1 cellular context compared by ENCODE assay signal in the genomic region with DNA sequence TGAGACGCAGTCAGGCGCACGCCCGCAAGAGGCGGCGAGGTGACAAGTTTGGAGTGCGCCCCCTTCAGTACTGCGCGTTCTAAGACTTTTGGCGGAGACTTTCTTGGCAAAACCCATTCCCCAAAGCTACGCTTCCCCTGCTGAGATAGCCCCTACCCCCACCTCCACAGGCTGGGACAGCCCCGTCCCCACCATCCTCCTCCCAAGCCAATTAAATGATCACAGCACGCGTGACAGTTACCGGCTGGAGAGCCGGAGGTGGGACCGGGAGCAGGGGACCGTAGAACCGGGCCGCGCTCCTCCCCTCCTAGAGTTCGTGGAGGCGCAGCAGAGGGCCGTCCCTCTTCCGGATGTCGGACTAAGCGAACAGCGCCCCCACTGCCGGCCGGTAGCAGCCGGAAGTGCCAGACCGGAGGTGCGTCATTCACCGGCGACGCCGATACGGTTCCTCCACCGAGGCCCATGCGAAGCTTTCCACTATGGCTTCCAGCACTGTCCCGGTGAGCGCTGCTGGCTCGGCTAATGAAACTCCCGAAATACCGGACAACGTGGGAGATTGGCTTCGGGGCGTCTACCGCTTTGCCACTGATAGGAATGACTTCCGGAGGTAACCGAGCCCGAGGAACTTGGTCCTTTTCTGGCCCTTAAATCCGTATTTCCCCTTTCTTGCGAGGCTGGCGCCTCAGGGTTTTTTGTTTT.
TF ChIP-seq lines count a peak whose summit lies in the region.

A gene (plus strand): TSS at position 476 of the 699 bp plus-strand sequence. CDS start 4 bp downstream, at position 480.

TF ChIP-seq in HepG2, 621 proteins besides CTCF, POLR2A, EP300 and RAD21 (continued from another document and continues in another):
- TF ChIP-seq, protein P1, sequence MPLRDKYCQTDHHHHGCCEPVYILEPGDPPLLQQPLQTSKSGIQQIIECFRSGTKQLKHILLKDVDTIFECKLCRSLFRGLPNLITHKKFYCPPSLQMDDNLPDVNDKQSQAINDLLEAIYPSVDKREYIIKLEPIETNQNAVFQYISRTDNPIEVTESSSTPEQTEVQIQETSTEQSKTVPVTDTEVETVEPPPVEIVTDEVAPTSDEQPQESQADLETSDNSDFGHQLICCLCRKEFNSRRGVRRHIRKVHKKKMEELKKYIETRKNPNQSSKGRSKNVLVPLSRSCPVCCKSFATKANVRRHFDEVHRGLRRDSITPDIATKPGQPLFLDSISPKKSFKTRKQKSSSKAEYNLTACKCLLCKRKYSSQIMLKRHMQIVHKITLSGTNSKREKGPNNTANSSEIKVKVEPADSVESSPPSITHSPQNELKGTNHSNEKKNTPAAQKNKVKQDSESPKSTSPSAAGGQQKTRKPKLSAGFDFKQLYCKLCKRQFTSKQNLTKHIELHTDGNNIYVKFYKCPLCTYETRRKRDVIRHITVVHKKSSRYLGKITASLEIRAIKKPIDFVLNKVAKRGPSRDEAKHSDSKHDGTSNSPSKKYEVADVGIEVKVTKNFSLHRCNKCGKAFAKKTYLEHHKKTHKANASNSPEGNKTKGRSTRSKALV (CRISPR knock-in tag; IDR thresholded peaks at IDR 0.05): peak; percentile 49; the same call in 1 of the 2 replicates
- TF ChIP-seq ZNF121 (CRISPR knock-in tag; IDR thresholded peaks at IDR 0.05): no peak
- TF ChIP-seq, protein P2, sequence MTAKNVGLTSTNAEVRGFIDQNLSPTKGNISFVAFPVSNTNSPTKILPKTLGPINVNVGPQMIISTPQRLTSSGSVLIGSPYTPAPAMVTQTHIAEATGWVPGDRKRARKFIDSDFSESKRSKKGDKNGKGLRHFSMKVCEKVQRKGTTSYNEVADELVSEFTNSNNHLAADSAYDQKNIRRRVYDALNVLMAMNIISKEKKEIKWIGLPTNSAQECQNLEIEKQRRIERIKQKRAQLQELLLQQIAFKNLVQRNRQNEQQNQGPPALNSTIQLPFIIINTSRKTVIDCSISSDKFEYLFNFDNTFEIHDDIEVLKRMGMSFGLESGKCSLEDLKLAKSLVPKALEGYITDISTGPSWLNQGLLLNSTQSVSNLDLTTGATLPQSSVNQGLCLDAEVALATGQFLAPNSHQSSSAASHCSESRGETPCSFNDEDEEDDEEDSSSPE (CRISPR knock-in tag; IDR thresholded peaks at IDR 0.05): peak; percentile 76
- peak; percentile 95 for TF ChIP-seq RFXAP (CRISPR knock-in tag; IDR thresholded peaks at IDR 0.05; ENCODE audit: borderline replicate concordance)
- TF ChIP-seq AKAP8 (CRISPR knock-in tag; IDR thresholded peaks at IDR 0.05): no peak; the same call in 1 of the 2 replicates
- no peak for TF ChIP-seq FOXM1 (CRISPR knock-in tag; IDR thresholded peaks at IDR 0.05)
- TF ChIP-seq SP140L (CRISPR knock-in tag; IDR thresholded peaks at IDR 0.05; ENCODE audit: borderline replicate concordance): peak; percentile 32; the same call in 1 of the 2 replicates
- TF ChIP-seq ZNF225 (CRISPR knock-in tag; IDR thresholded peaks at IDR 0.05): peak; percentile 86; the same call in 1 of the 2 replicates
- no peak for TF ChIP-seq ZNF577 (CRISPR knock-in tag; IDR thresholded peaks at IDR 0.05; ENCODE audit: borderline replicate concordance, low read depth)
- TF ChIP-seq LCORL (IDR thresholded peaks at IDR 0.05): no peak
- peak; percentile 69; the same call in 1 of the 2 replicates for TF ChIP-seq LCORL (CRISPR knock-in tag; IDR thresholded peaks at IDR 0.05)
- TF ChIP-seq, protein P3, sequence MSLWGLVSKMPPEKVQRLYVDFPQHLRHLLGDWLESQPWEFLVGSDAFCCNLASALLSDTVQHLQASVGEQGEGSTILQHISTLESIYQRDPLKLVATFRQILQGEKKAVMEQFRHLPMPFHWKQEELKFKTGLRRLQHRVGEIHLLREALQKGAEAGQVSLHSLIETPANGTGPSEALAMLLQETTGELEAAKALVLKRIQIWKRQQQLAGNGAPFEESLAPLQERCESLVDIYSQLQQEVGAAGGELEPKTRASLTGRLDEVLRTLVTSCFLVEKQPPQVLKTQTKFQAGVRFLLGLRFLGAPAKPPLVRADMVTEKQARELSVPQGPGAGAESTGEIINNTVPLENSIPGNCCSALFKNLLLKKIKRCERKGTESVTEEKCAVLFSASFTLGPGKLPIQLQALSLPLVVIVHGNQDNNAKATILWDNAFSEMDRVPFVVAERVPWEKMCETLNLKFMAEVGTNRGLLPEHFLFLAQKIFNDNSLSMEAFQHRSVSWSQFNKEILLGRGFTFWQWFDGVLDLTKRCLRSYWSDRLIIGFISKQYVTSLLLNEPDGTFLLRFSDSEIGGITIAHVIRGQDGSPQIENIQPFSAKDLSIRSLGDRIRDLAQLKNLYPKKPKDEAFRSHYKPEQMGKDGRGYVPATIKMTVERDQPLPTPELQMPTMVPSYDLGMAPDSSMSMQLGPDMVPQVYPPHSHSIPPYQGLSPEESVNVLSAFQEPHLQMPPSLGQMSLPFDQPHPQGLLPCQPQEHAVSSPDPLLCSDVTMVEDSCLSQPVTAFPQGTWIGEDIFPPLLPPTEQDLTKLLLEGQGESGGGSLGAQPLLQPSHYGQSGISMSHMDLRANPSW (CRISPR knock-in tag; IDR thresholded peaks at IDR 0.05; ENCODE audit: borderline replicate concordance): peak; percentile 91; the same call in 1 of the 2 replicates
- TF ChIP-seq ZNF326 (CRISPR knock-in tag; IDR thresholded peaks at IDR 0.05; ENCODE audit: borderline replicate concordance): no peak; the same call in 1 of the 2 replicates
- TF ChIP-seq, protein P4, sequence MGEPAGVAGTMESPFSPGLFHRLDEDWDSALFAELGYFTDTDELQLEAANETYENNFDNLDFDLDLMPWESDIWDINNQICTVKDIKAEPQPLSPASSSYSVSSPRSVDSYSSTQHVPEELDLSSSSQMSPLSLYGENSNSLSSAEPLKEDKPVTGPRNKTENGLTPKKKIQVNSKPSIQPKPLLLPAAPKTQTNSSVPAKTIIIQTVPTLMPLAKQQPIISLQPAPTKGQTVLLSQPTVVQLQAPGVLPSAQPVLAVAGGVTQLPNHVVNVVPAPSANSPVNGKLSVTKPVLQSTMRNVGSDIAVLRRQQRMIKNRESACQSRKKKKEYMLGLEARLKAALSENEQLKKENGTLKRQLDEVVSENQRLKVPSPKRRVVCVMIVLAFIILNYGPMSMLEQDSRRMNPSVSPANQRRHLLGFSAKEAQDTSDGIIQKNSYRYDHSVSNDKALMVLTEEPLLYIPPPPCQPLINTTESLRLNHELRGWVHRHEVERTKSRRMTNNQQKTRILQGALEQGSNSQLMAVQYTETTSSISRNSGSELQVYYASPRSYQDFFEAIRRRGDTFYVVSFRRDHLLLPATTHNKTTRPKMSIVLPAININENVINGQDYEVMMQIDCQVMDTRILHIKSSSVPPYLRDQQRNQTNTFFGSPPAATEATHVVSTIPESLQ (CRISPR knock-in tag; conservative IDR thresholded peaks at IDR 0.05): no peak
- TF ChIP-seq ZNF446 (CRISPR knock-in tag; IDR thresholded peaks at IDR 0.05): no peak
- TF ChIP-seq NCOR1 (IDR thresholded peaks at IDR 0.05; ENCODE audit: borderline replicate concordance, low read length): no peak
- TF ChIP-seq, protein P5, sequence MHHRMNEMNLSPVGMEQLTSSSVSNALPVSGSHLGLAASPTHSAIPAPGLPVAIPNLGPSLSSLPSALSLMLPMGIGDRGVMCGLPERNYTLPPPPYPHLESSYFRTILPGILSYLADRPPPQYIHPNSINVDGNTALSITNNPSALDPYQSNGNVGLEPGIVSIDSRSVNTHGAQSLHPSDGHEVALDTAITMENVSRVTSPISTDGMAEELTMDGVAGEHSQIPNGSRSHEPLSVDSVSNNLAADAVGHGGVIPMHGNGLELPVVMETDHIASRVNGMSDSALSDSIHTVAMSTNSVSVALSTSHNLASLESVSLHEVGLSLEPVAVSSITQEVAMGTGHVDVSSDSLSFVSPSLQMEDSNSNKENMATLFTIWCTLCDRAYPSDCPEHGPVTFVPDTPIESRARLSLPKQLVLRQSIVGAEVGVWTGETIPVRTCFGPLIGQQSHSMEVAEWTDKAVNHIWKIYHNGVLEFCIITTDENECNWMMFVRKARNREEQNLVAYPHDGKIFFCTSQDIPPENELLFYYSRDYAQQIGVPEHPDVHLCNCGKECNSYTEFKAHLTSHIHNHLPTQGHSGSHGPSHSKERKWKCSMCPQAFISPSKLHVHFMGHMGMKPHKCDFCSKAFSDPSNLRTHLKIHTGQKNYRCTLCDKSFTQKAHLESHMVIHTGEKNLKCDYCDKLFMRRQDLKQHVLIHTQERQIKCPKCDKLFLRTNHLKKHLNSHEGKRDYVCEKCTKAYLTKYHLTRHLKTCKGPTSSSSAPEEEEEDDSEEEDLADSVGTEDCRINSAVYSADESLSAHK (CRISPR knock-in tag; IDR thresholded peaks at IDR 0.05; ENCODE audit: borderline replicate concordance): no peak
- peak; percentile 72; the same call in 1 of the 2 replicates for TF ChIP-seq ATF7-NPFF (CRISPR knock-in tag; IDR thresholded peaks at IDR 0.05; ENCODE audit: low read depth)
- TF ChIP-seq BORCS8-MEF2B (CRISPR knock-in tag; IDR thresholded peaks at IDR 0.05): peak; percentile 77; the same call in 1 of the 2 replicates
- no peak for TF ChIP-seq ZNF251 (CRISPR knock-in tag; IDR thresholded peaks at IDR 0.05)
- peak; percentile 39; the same call in 1 of the 2 replicates for TF ChIP-seq ATAD3A (CRISPR knock-in tag; IDR thresholded peaks at IDR 0.05)
- peak; percentile 39; the same call in 1 of the 2 replicates for TF ChIP-seq ARHGAP35 (CRISPR knock-in tag; IDR thresholded peaks at IDR 0.05; ENCODE audit: borderline replicate concordance)
- peak; percentile 82; the same call in 1 of the 2 replicates for TF ChIP-seq MTA1 (CRISPR knock-in tag; IDR thresholded peaks at IDR 0.05; ENCODE audit: borderline replicate concordance)
- TF ChIP-seq SP5 (CRISPR knock-in tag; IDR thresholded peaks at IDR 0.05; ENCODE audit: borderline replicate concordance, low read depth): peak; percentile 72
- 0 out of 2 replicates have a peak, but pooled peaks have one; percentile 20 for TF ChIP-seq HNF4A (CRISPR knock-in tag; IDR thresholded peaks at IDR 0.05)
- no peak for TF ChIP-seq ZNF34 (CRISPR knock-in tag; IDR thresholded peaks at IDR 0.05; ENCODE audit: borderline replicate concordance)
- 0 out of 2 replicates have a peak, but pooled peaks have one; percentile 28 for TF ChIP-seq PITX1 (CRISPR knock-in tag; IDR thresholded peaks at IDR 0.05)
- TF ChIP-seq, protein P6, sequence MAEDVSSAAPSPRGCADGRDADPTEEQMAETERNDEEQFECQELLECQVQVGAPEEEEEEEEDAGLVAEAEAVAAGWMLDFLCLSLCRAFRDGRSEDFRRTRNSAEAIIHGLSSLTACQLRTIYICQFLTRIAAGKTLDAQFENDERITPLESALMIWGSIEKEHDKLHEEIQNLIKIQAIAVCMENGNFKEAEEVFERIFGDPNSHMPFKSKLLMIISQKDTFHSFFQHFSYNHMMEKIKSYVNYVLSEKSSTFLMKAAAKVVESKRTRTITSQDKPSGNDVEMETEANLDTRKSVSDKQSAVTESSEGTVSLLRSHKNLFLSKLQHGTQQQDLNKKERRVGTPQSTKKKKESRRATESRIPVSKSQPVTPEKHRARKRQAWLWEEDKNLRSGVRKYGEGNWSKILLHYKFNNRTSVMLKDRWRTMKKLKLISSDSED (CRISPR knock-in tag; IDR thresholded peaks at IDR 0.05): peak; percentile 87; the same call in 1 of the 2 replicates
- TF ChIP-seq, protein P7, sequence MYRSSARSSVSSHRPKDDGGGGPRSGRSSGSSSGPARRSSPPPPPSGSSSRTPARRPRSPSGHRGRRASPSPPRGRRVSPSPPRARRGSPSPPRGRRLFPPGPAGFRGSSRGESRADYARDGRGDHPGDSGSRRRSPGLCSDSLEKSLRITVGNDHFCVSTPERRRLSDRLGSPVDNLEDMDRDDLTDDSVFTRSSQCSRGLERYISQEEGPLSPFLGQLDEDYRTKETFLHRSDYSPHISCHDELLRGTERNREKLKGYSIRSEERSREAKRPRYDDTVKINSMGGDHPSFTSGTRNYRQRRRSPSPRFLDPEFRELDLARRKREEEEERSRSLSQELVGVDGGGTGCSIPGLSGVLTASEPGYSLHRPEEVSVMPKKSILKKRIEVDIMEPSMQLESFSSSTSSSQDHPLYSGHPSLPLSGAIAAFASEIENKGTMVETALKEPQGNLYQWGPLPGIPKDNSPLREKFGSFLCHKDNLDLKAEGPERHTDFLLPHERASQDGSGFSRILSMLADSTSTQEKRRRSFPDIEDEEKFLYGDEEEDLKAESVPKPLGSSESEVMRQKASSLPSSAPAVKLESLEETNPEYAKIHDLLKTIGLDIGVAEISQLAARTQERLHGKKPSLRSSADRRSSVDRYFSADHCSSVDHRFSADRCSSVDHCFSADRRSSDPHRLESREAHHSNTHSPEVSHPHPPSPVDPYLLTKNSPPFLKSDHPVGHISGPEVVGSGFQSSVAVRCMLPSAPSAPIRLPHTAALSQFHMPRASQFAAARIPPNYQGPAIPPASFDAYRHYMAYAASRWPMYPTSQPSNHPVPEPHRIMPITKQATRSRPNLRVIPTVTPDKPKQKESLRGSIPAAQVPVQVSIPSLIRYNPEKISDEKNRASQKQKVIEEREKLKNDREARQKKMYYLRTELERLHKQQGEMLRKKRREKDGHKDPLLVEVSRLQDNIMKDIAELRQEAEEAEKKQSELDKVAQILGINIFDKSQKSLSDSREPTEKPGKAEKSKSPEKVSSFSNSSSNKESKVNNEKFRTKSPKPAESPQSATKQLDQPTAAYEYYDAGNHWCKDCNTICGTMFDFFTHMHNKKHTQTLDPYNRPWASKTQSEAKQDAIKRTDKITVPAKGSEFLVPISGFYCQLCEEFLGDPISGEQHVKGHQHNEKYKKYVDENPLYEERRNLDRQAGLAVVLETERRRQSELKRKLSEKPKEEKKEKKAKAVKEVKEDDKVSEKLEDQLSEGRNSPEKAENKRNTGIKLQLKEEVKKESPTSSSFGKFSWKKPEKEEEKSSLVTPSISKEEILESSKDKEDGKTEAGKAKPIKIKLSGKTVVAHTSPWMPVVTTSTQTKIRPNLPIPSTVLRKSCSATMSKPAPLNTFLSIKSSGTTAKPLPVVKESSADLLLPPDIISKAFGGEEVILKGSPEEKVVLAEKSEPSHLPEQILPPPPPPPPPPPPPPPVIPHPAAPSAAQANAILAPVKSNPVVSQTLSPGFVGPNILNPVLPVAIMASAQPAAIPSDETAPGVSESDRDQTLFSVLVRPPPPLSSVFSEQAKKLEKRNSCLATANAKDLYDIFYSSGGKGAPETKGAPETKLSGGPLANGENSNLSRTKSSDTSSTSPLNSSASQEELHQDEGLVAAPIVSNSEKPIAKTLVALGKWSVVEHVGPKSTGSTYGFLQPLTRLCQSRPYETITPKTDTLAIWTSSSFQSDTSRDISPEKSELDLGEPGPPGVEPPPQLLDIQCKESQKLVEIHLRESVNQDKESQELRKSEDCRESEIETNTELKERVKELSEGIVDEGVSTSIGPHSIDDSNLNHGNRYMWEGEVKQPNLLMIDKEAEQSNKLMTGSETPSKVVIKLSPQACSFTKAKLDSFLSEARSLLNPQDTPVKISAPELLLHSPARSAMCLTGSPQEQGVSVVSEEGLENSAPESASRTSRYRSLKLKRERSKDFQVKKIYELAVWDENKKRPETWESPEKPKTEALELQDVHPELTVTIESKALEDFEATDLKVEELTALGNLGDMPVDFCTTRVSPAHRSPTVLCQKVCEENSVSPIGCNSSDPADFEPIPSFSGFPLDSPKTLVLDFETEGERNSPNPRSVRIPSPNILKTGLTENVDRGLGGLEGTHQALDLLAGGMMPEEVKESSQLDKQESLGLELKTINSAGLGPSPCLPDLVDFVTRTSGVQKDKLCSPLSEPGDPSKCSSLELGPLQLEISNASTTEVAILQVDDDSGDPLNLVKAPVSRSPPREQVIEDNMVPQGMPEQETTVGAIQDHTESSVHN (CRISPR knock-in tag; IDR thresholded peaks at IDR 0.05): peak; percentile 44; the same call in 1 of the 2 replicates
- TF ChIP-seq GLI4 (CRISPR knock-in tag; IDR thresholded peaks at IDR 0.05; ENCODE audit: borderline replicate concordance): no peak
- peak; percentile 69; the same call in 1 of the 2 replicates for TF ChIP-seq ZNF138 (CRISPR knock-in tag; IDR thresholded peaks at IDR 0.05; ENCODE audit: low read depth)
- TF ChIP-seq ZNF431 (CRISPR knock-in tag; IDR thresholded peaks at IDR 0.05; ENCODE audit: borderline replicate concordance, low read depth): no peak; the same call in 1 of the 2 replicates
- peak; percentile 76 for TF ChIP-seq GATAD2A (CRISPR knock-in tag; IDR thresholded peaks at IDR 0.05)
- 0 out of 2 replicates have a peak, but pooled peaks have one; percentile 81 for TF ChIP-seq ZNF724P (CRISPR knock-in tag; IDR thresholded peaks at IDR 0.05; ENCODE audit: borderline replicate concordance)
